In the genomic region with DNA sequence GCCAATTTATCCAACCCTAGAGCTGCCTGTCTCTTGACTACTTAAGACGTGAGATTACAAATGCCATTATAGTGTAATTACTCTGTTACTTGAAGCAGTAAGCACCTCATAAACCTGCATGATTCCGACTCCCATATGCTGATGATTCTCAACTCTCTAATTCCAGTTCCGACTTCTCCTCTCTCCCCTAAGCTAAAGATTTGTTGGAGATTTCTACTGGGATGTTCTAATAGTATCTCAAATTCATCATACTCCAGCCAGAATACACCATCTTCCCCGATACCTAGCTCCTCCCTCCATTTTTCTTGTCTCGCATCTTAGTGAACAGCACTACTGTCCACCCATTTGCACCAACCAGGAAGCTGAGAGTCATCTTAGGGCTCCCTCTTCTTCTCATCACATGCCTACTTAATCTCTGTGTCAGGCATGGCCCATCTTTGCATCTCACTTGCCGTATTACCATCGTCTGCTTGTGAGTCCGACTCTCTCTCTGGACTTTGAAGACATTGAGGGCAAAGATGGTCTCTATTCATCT, we compare ENCODE assay signal across 1 cellular context.
TF ChIP-seq lines count a peak whose summit lies in the region.

No MANE protein-coding gene starts in this region.

TF ChIP-seq in K562, 482 proteins besides CTCF, POLR2A, EP300 and RAD21 (continued from another document):
- TF ChIP-seq, protein P1, sequence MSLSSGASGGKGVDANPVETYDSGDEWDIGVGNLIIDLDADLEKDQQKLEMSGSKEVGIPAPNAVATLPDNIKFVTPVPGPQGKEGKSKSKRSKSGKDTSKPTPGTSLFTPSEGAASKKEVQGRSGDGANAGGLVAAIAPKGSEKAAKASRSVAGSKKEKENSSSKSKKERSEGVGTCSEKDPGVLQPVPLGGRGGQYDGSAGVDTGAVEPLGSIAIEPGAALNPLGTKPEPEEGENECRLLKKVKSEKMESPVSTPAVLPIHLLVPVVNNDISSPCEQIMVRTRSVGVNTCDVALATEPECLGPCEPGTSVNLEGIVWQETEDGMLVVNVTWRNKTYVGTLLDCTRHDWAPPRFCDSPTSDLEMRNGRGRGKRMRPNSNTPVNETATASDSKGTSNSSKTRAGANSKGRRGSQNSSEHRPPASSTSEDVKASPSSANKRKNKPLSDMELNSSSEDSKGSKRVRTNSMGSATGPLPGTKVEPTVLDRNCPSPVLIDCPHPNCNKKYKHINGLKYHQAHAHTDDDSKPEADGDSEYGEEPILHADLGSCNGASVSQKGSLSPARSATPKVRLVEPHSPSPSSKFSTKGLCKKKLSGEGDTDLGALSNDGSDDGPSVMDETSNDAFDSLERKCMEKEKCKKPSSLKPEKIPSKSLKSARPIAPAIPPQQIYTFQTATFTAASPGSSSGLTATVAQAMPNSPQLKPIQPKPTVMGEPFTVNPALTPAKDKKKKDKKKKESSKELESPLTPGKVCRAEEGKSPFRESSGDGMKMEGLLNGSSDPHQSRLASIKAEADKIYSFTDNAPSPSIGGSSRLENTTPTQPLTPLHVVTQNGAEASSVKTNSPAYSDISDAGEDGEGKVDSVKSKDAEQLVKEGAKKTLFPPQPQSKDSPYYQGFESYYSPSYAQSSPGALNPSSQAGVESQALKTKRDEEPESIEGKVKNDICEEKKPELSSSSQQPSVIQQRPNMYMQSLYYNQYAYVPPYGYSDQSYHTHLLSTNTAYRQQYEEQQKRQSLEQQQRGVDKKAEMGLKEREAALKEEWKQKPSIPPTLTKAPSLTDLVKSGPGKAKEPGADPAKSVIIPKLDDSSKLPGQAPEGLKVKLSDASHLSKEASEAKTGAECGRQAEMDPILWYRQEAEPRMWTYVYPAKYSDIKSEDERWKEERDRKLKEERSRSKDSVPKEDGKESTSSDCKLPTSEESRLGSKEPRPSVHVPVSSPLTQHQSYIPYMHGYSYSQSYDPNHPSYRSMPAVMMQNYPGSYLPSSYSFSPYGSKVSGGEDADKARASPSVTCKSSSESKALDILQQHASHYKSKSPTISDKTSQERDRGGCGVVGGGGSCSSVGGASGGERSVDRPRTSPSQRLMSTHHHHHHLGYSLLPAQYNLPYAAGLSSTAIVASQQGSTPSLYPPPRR (CRISPR knock-in tag; IDR thresholded peaks at IDR 0.05; ENCODE audit: borderline replicate concordance) = no peak
- TF ChIP-seq PML (IDR thresholded peaks at IDR 0.05; ENCODE audit: low read length) (no peak), ZKSCAN1 (IDR thresholded peaks at IDR 0.05; ENCODE audit: low read depth, low read length) (no peak), NCOA6 (IDR thresholded peaks at IDR 0.05) (no peak), ZNF444 (CRISPR knock-in tag; IDR thresholded peaks at IDR 0.05) (no peak), TEAD2 (tag; IDR thresholded peaks at IDR 0.05) (no peak), PHF21A (IDR thresholded peaks at IDR 0.05; ENCODE audit: borderline replicate concordance, low read depth) (no peak), TRIM28 (IDR thresholded peaks at IDR 0.05) (no peak), BCL6 (CRISPR knock-in tag; IDR thresholded peaks at IDR 0.05) (no peak)
- TF ChIP-seq, protein P2, sequence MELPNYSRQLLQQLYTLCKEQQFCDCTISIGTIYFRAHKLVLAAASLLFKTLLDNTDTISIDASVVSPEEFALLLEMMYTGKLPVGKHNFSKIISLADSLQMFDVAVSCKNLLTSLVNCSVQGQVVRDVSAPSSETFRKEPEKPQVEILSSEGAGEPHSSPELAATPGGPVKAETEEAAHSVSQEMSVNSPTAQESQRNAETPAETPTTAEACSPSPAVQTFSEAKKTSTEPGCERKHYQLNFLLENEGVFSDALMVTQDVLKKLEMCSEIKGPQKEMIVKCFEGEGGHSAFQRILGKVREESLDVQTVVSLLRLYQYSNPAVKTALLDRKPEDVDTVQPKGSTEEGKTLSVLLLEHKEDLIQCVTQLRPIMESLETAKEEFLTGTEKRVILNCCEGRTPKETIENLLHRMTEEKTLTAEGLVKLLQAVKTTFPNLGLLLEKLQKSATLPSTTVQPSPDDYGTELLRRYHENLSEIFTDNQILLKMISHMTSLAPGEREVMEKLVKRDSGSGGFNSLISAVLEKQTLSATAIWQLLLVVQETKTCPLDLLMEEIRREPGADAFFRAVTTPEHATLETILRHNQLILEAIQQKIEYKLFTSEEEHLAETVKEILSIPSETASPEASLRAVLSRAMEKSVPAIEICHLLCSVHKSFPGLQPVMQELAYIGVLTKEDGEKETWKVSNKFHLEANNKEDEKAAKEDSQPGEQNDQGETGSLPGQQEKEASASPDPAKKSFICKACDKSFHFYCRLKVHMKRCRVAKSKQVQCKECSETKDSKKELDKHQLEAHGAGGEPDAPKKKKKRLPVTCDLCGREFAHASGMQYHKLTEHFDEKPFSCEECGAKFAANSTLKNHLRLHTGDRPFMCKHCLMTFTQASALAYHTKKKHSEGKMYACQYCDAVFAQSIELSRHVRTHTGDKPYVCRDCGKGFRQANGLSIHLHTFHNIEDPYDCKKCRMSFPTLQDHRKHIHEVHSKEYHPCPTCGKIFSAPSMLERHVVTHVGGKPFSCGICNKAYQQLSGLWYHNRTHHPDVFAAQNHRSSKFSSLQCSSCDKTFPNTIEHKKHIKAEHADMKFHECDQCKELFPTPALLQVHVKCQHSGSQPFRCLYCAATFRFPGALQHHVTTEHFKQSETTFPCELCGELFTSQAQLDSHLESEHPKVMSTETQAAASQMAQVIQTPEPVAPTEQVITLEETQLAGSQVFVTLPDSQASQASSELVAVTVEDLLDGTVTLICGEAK (IDR thresholded peaks at IDR 0.05) = peak; percentile 13; the same call in 1 of the 2 replicates
- TF ChIP-seq, protein P2 (CRISPR knock-in tag; IDR thresholded peaks at IDR 0.05) = no peak
- TF ChIP-seq, protein P3, sequence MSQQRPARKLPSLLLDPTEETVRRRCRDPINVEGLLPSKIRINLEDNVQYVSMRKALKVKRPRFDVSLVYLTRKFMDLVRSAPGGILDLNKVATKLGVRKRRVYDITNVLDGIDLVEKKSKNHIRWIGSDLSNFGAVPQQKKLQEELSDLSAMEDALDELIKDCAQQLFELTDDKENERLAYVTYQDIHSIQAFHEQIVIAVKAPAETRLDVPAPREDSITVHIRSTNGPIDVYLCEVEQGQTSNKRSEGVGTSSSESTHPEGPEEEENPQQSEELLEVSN (IDR thresholded peaks at IDR 0.05; ENCODE audit: borderline replicate concordance in 1 of 2, extremely low read depth in 1 of 2, insufficient read depth in 1 of 2, insufficient read length in 1 of 2, low read depth in 1 of 2, low read length in 1 of 2, poor library complexity in 1 of 2, severe bottlenecking in 1 of 2) = no peak
